In the genomic region with DNA sequence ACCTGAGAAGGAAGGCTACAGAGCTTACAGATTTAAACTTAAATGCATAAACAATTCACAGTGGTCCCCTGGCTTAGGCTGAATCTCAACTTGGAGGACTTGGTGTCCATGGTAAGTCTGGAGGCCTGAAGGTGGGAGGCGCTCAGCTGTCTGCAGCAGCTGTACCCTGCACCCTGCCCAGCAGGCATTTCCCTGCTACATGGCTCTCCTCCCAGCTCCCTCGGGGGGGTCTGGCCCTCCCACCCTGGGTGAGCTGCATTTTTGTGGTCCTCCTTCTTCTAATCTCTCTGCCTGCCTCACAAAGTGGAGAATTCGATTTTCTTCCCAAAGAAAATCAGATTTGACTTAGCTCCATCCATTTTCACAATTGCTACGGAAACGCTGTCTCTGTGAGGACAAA, we compare ENCODE assay signal across 32 cellular contexts.
"Had no signal": no experiment of that assay in that cellular context is flagged by ENCODE, and none has a peak within 500 bp of the region (broad histone marks: within the 10 kb centered on the region; RNA-seq: fewer than 3 reads in every experiment).

No MANE protein-coding gene starts in this region.

- FAIRE-seq: TTC549 had no signal

- H3K27ac Mint-ChIP-seq: activated CD4-positive, alpha-beta T cell treated with anti-CD3 and anti-CD28 coated beads for 36 hours; activated CD4-positive, alpha-beta T cell treated with anti-CD3 and anti-CD28 coated beads, Interleukin-2, amount 10 ng/mL, durations not matched to agents 7 days and 5 days; activated CD8-positive, alpha-beta T cell treated with anti-CD3 and anti-CD28 coated beads, Interleukin-2, amount 10 ng/mL, durations not matched to agents 7 days and 5 days; activated naive CD4-positive, alpha-beta T cell treated with anti-CD3 and anti-CD28 coated beads for 36 hours; activated naive CD4-positive, alpha-beta T cell treated with anti-CD3 and anti-CD28 coated beads, Interleukin-2, amount 50 U/mL, for 72 hours; activated T-cell treated with anti-CD3 and anti-CD28 coated beads, Interleukin-2, amount 50 U/mL, for 24 hours; activated T-helper 2 cell treated with anti-CD3 and anti-CD28 coated beads, Interferon-gamma antibody, Interleukin-2, Interleukin-4, amounts not matched to agents 10 μg/mL and 5 μg/mL and 100 μg/mL, durations not matched to agents 14 hours and 24 hours and 36 hours; T-helper 1 cell treated with Interleukin-12 subunit alpha and Interleukin-12 subunit beta and Interleukin-4 antibody, amounts not matched to agents 30 μg/mL and 1 μg/mL, for 36 hours; T-helper 2 cell treated with Interferon-gamma antibody and Interleukin-4, amounts not matched to agents 5 μg/mL and 100 μg/mL, for 36 hours; WTC11 had no signal

- H3K4me3 ChIP-seq: adrenal gland, SJSA1 had no signal

- H3K27ac ChIP-seq: adrenal gland, brain microvascular endothelial cell, SJSA1 had no signal

- ATAC-seq: activated CD4-positive, alpha-beta T cell treated with anti-CD3 and anti-CD28 coated beads for 36 hours; activated CD4-positive, CD25-positive, alpha-beta regulatory T cell treated with anti-CD3 and anti-CD28 coated beads, Interleukin-2, amount 50 U/mL, for 24 hours; activated CD8-positive, alpha-beta T cell treated with anti-CD3 and anti-CD28 coated beads, Interleukin-2, amount 10 ng/mL, durations not matched to agents 7 days and 5 days; activated naive CD4-positive, alpha-beta T cell treated with anti-CD3 and anti-CD28 coated beads, Interleukin-2, amount 50 U/mL, for 72 hours; Panc1; WTC11 had no signal

- H3K4me3 Mint-ChIP-seq: activated CD4-positive, alpha-beta T cell treated with anti-CD3 and anti-CD28 coated beads for 36 hours; activated CD4-positive, alpha-beta T cell treated with anti-CD3 and anti-CD28 coated beads, Interleukin-2, amount 10 ng/mL, durations not matched to agents 7 days and 5 days; activated CD8-positive, alpha-beta T cell treated with anti-CD3 and anti-CD28 coated beads, Interleukin-2, amount 10 ng/mL, durations not matched to agents 7 days and 5 days; activated naive CD4-positive, alpha-beta T cell treated with anti-CD3 and anti-CD28 coated beads for 36 hours; activated T-cell treated with anti-CD3 and anti-CD28 coated beads, Interleukin-2, amount 50 U/mL, for 24 hours; T-helper 1 cell treated with Interleukin-12 subunit alpha and Interleukin-12 subunit beta and Interleukin-4 antibody, amounts not matched to agents 30 μg/mL and 1 μg/mL, for 36 hours; T-helper 2 cell treated with Interferon-gamma antibody and Interleukin-4, amounts not matched to agents 5 μg/mL and 100 μg/mL, for 36 hours; WTC11 had no signal

- H3K4me1 ChIP-seq: adrenal gland had no signal

- H3K9ac ChIP-seq: SK-N-SH had no signal

- DNase-seq: activated CD4-positive, alpha-beta T cell treated with anti-CD3 and anti-CD28 coated beads for 36 hours; activated CD4-positive, alpha-beta T cell treated with anti-CD3 and anti-CD28 coated beads, Interleukin-2, amount 10 ng/mL, durations not matched to agents 7 days and 5 days; activated CD4-positive, alpha-beta T cell treated with anti-CD3 and anti-CD28 coated beads, Interleukin-2, amount 50 U/mL, for 48 hours; activated CD8-positive, alpha-beta T cell treated with anti-CD3 and anti-CD28 coated beads, Interleukin-2, amount 10 ng/mL, durations not matched to agents 7 days and 5 days; activated gamma-delta T cell treated with Interleukin-2 at 50 U/mL for 16 hours; activated naive CD4-positive, alpha-beta T cell treated with anti-CD3 and anti-CD28 coated beads for 36 hours; activated T-cell treated with anti-CD3 and anti-CD28 coated beads, Interleukin-2, amount 50 U/mL, for 24 hours; adrenal gland; brain microvascular endothelial cell; Kasumi-1; KG1; MM.1S; MV-4-11; NCI-H1092; NCI-H1417; NCI-H1694; NCI-H1930; NCI-H2081 treated with DMSO at 0.1 percent for 48 hours; NCI-H226; NCI-H446 treated with DMSO at 0.1 percent for 48 hours; NCI-H524; SHP77 treated with DMSO at 0.1 percent for 48 hours; SK-N-SH had no signal

- H3K36me3 ChIP-seq: adrenal gland, brain microvascular endothelial cell, SJSA1 had no signal

- H3K9me3 Mint-ChIP-seq: activated CD4-positive, alpha-beta T cell treated with anti-CD3 and anti-CD28 coated beads, Interleukin-2, amount 10 ng/mL, durations not matched to agents 7 days and 5 days; activated naive CD4-positive, alpha-beta T cell treated with anti-CD3 and anti-CD28 coated beads for 36 hours; activated naive CD4-positive, alpha-beta T cell treated with anti-CD3 and anti-CD28 coated beads, Interleukin-2, amount 50 U/mL, for 72 hours; activated T-cell treated with anti-CD3 and anti-CD28 coated beads, Interleukin-2, amount 50 U/mL, for 24 hours; activated T-helper 2 cell treated with anti-CD3 and anti-CD28 coated beads, Interferon-gamma antibody, Interleukin-2, Interleukin-4, amounts not matched to agents 10 μg/mL and 5 μg/mL and 100 μg/mL, durations not matched to agents 14 hours and 24 hours and 36 hours; T-helper 1 cell treated with Interleukin-12 subunit alpha and Interleukin-12 subunit beta and Interleukin-4 antibody, amounts not matched to agents 30 μg/mL and 1 μg/mL, for 36 hours; T-helper 2 cell treated with Interferon-gamma antibody and Interleukin-4, amounts not matched to agents 5 μg/mL and 100 μg/mL, for 36 hours had no signal

- H3K9me3 ChIP-seq: adrenal gland, SJSA1, SK-N-SH had no signal

- H3K27me3 ChIP-seq: adrenal gland, brain microvascular endothelial cell, SJSA1 had no signal

- H3K4me2 ChIP-seq: SK-N-SH had no signal

- H3K36me3 Mint-ChIP-seq: activated naive CD4-positive, alpha-beta T cell treated with anti-CD3 and anti-CD28 coated beads, Interleukin-2, amount 50 U/mL, for 72 hours had no signal

- H3K4me1 Mint-ChIP-seq: activated CD4-positive, alpha-beta T cell treated with anti-CD3 and anti-CD28 coated beads for 36 hours; activated CD4-positive, alpha-beta T cell treated with anti-CD3 and anti-CD28 coated beads, Interleukin-2, amount 10 ng/mL, durations not matched to agents 7 days and 5 days had no signal
